Comparison of ENCODE assay signal across 36 cellular contexts in genomic region chr5:174436805-174437204, GRCh38.
"Had no signal": no experiment of that assay in that cellular context is flagged by ENCODE, and none has a peak within 500 bp of the region (broad histone marks: within the 10 kb centered on the region; RNA-seq: fewer than 3 reads in every experiment).

No MANE protein-coding gene starts in this region.

- H3K27me3 ChIP-seq: brain microvascular endothelial cell, foreskin keratinocyte, ovary, upper lobe of left lung had no signal

- H3K4me3 Mint-ChIP-seq: activated CD4-positive, alpha-beta memory T cell treated with anti-CD3 and anti-CD28 coated beads for 36 hours; activated naive CD4-positive, alpha-beta T cell treated with anti-CD3 and anti-CD28 coated beads, Interleukin-2, amount 10 ng/mL, durations not matched to agents 7 days and 5 days; activated naive CD8-positive, alpha-beta T cell treated with anti-CD3 and anti-CD28 coated beads, Interleukin-2, amount 10 ng/mL, durations not matched to agents 7 days and 5 days; activated T-helper 1 cell treated with anti-CD3 and anti-CD28 coated beads, Interleukin-12 subunit alpha, Interleukin-12 subunit beta, Interleukin-2, Interleukin-4 antibody, amounts not matched to agents 30 ng/mL and 10 ng/mL and 1 ng/mL, durations not matched to agents 14 hours and 24 hours and 36 hours; effector memory CD8-positive, alpha-beta T cell; naive thymus-derived CD8-positive, alpha-beta T cell; stimulated activated memory B cell treated with anti-CD40 and anti-IgM and Interleukin-4, amounts not matched to agents 10 μg/mL and 1 μg/mL and 100 μg/mL, for 72 hours; stimulated activated naive CD8-positive, alpha-beta T cell treated with anti-CD3 and anti-CD28 coated beads, Interleukin-15, amount 100 ng/mL, for 72 hours; T-helper 1 cell treated with Interleukin-12 subunit alpha and Interleukin-12 subunit beta and Interleukin-4 antibody, amounts not matched to agents 30 μg/mL and 1 μg/mL, for 36 hours had no signal

- H3K4me1 Mint-ChIP-seq: activated naive CD4-positive, alpha-beta T cell treated with anti-CD3 and anti-CD28 coated beads, Interleukin-2, amount 10 ng/mL, durations not matched to agents 7 days and 5 days; activated naive CD8-positive, alpha-beta T cell treated with anti-CD3 and anti-CD28 coated beads, Interleukin-2, amount 10 ng/mL, durations not matched to agents 7 days and 5 days; naive thymus-derived CD8-positive, alpha-beta T cell; stimulated activated memory B cell treated with anti-CD40 and anti-IgM and Interleukin-4, amounts not matched to agents 10 μg/mL and 1 μg/mL and 100 μg/mL, for 72 hours; stimulated activated naive CD8-positive, alpha-beta T cell treated with anti-CD3 and anti-CD28 coated beads, Interleukin-15, amount 100 ng/mL, for 72 hours had no signal

- DNase-seq: activated CD4-positive, alpha-beta memory T cell treated with anti-CD3 and anti-CD28 coated beads for 36 hours; activated CD4-positive, alpha-beta T cell treated with anti-CD3 and anti-CD28 coated beads for 48 hours; activated CD8-positive, alpha-beta memory T cell treated with anti-CD3 and anti-CD28 coated beads, Interleukin-2, amount 50 U/mL, for 4 hours; activated effector memory CD4-positive, alpha-beta T cell treated with anti-CD3 and anti-CD28 coated beads, Interleukin-2, amount 50 U/mL, for 16 hours; activated naive CD4-positive, alpha-beta T cell treated with anti-CD3 and anti-CD28 coated beads, Interleukin-2, amount 10 ng/mL, durations not matched to agents 7 days and 5 days; activated naive CD8-positive, alpha-beta T cell treated with anti-CD3 and anti-CD28 coated beads, Interleukin-2, amount 10 ng/mL, durations not matched to agents 7 days and 5 days; activated T-cell treated with anti-CD3 and anti-CD28 coated beads, Interleukin-2, amount 50 U/mL, for 1 hour; brain microvascular endothelial cell; dorsolateral prefrontal cortex; effector memory CD8-positive, alpha-beta T cell; foreskin keratinocyte; heart left ventricle; hypothalamus; kidney glomerular epithelial cell; lower lobe of right lung; mesenchymal stem cell; naive thymus-derived CD8-positive, alpha-beta T cell; ovary; retina; small intestine; stimulated activated CD4-positive, alpha-beta T cell treated with anti-CD3 and anti-CD28 coated beads, Interleukin-1b, Interleukin-23, amount 100 ng/mL, for 48 hours; stimulated activated CD4-positive, alpha-beta T cell treated with anti-CD3 and anti-CD28 coated beads, Interleukin-4, amount 100 ng/mL, for 4 hours; stimulated activated CD8-positive, alpha-beta memory T cell treated with anti-CD3 and anti-CD28 coated beads, Interleukin-4, amount 100 ng/mL, for 48 hours; stimulated activated naive CD8-positive, alpha-beta T cell treated with anti-CD3 and anti-CD28 coated beads, Interleukin-15, amount 100 ng/mL, for 72 hours; substantia nigra; T-helper 9 cell; upper lobe of left lung; WERI-Rb-1 had no signal

- H3K36me3 ChIP-seq: brain microvascular endothelial cell, heart left ventricle, lower lobe of right lung, ovary, prostate gland, upper lobe of left lung, WERI-Rb-1 had no signal

- H3K9me3 ChIP-seq: lower lobe of right lung, ovary, prostate gland, upper lobe of left lung had no signal

- ATAC-seq: activated CD4-positive, CD25-positive, alpha-beta regulatory T cell treated with anti-CD3 and anti-CD28 coated beads, Interleukin-2, amount 50 U/mL, for 24 hours; effector memory CD8-positive, alpha-beta T cell; foreskin keratinocyte; heart left ventricle; left lobe of liver; lower lobe of right lung; naive thymus-derived CD8-positive, alpha-beta T cell; sciatic nerve; stimulated activated memory B cell treated with anti-CD40 and anti-IgM and Interleukin-4, amounts not matched to agents 10 μg/mL and 1 μg/mL and 100 μg/mL, for 72 hours; stimulated activated naive CD8-positive, alpha-beta T cell treated with anti-CD3 and anti-CD28 coated beads, Interleukin-15, amount 100 ng/mL, for 72 hours had no signal

- H3K27ac ChIP-seq: brain microvascular endothelial cell, coronary artery, dorsolateral prefrontal cortex, foreskin keratinocyte, heart left ventricle, lower lobe of right lung, ovary, prostate gland, upper lobe of left lung, WERI-Rb-1 had no signal

- H3K27me3 Mint-ChIP-seq: activated naive CD4-positive, alpha-beta T cell treated with anti-CD3 and anti-CD28 coated beads, Interleukin-2, amount 10 ng/mL, durations not matched to agents 7 days and 5 days; effector memory CD8-positive, alpha-beta T cell; stimulated activated memory B cell treated with anti-CD40 and anti-IgM and Interleukin-4, amounts not matched to agents 10 μg/mL and 1 μg/mL and 100 μg/mL, for 72 hours had no signal

- H3K4me1 ChIP-seq: foreskin keratinocyte, heart left ventricle, lower lobe of right lung, prostate gland, upper lobe of left lung had no signal

- H3K4me3 ChIP-seq: coronary artery, dorsolateral prefrontal cortex, heart left ventricle, lower lobe of right lung, ovary, prostate gland, upper lobe of left lung had no signal

- H3K27ac Mint-ChIP-seq: activated CD4-positive, alpha-beta memory T cell treated with anti-CD3 and anti-CD28 coated beads for 36 hours; activated naive CD4-positive, alpha-beta T cell treated with anti-CD3 and anti-CD28 coated beads, Interleukin-2, amount 10 ng/mL, durations not matched to agents 7 days and 5 days; activated naive CD8-positive, alpha-beta T cell treated with anti-CD3 and anti-CD28 coated beads, Interleukin-2, amount 10 ng/mL, durations not matched to agents 7 days and 5 days; activated T-helper 1 cell treated with anti-CD3 and anti-CD28 coated beads, Interleukin-12 subunit alpha, Interleukin-12 subunit beta, Interleukin-2, Interleukin-4 antibody, amounts not matched to agents 30 ng/mL and 10 ng/mL and 1 ng/mL, durations not matched to agents 14 hours and 24 hours and 36 hours; effector memory CD8-positive, alpha-beta T cell; naive thymus-derived CD8-positive, alpha-beta T cell; stimulated activated memory B cell treated with anti-CD40 and anti-IgM and Interleukin-4, amounts not matched to agents 10 μg/mL and 1 μg/mL and 100 μg/mL, for 72 hours; stimulated activated naive CD8-positive, alpha-beta T cell treated with anti-CD3 and anti-CD28 coated beads, Interleukin-15, amount 100 ng/mL, for 72 hours; T-helper 1 cell treated with Interleukin-12 subunit alpha and Interleukin-12 subunit beta and Interleukin-4 antibody, amounts not matched to agents 30 μg/mL and 1 μg/mL, for 36 hours had no signal

- H3K9me3 Mint-ChIP-seq: activated T-helper 1 cell treated with anti-CD3 and anti-CD28 coated beads, Interleukin-12 subunit alpha, Interleukin-12 subunit beta, Interleukin-2, Interleukin-4 antibody, amounts not matched to agents 30 ng/mL and 10 ng/mL and 1 ng/mL, durations not matched to agents 14 hours and 24 hours and 36 hours; T-helper 1 cell treated with Interleukin-12 subunit alpha and Interleukin-12 subunit beta and Interleukin-4 antibody, amounts not matched to agents 30 μg/mL and 1 μg/mL, for 36 hours had no signal

- H3K36me3 Mint-ChIP-seq: activated CD4-positive, alpha-beta memory T cell treated with anti-CD3 and anti-CD28 coated beads for 36 hours; activated naive CD4-positive, alpha-beta T cell treated with anti-CD3 and anti-CD28 coated beads, Interleukin-2, amount 10 ng/mL, durations not matched to agents 7 days and 5 days; activated naive CD8-positive, alpha-beta T cell treated with anti-CD3 and anti-CD28 coated beads, Interleukin-2, amount 10 ng/mL, durations not matched to agents 7 days and 5 days; stimulated activated memory B cell treated with anti-CD40 and anti-IgM and Interleukin-4, amounts not matched to agents 10 μg/mL and 1 μg/mL and 100 μg/mL, for 72 hours had no signal
